ENCODE assay signal across 8 cellular contexts in genomic region chr16:28925386-28926228, GRCh38. TPM values are rescaled to one million over a fixed set of nuclear protein-coding genes. Genes with fewer than 3 reads are reported as not detected.
DNase-seq lines count a peak whose midpoint lies in the region; ATAC-seq and TF ChIP-seq lines count a peak whose summit lies in the region.

No MANE protein-coding gene starts in this region.

- H3K79me2 ChIP-seq in GM23338 (replicated peaks; ENCODE audit: insufficient read depth) (0 out of 2 replicates have a peak, but pooled peaks cover 4% of the 10 kb centered on the region), Loucy (ENCODE audit: insufficient read depth, low read length) (peaks cover 7% of the 10 kb centered on the region; the same call in 1 of the 2 replicates)

- no peaks in the 10 kb centered on the region; the same call in 1 of the 3 replicates for H3K9me3 Mint-ChIP-seq in GM23338

- H3K4me1 ChIP-seq in GM23338 (ENCODE audit: insufficient read depth) (peaks cover 10% of the 10 kb centered on the region), Loucy (ENCODE audit: insufficient read depth, low read length, poor library complexity, severe bottlenecking) (peaks cover 22% of the 10 kb centered on the region), iPS-15b (ENCODE audit: control insufficient read depth, insufficient read depth, low read length) (peaks cover 3% of the 10 kb centered on the region), skeletal muscle tissue (ENCODE audit: control insufficient read depth in 3 of 3, insufficient read depth in 3 of 3, low read length in 3 of 3) (peaks cover 7 to 13% (median 8%) of the 10 kb centered on the region in 3 donors)

- H2AFZ ChIP-seq in GM23338 (peak overlapping the region; percentile 96), Loucy (ENCODE audit: low read length) (peak overlapping the region; percentile 96)

- peaks cover 12% of the 10 kb centered on the region for H3K4me1 Mint-ChIP-seq in GM23338

- TF ChIP-seq CTCF in GM23338 (conservative IDR thresholded peaks at IDR 0.05; ENCODE audit: low read depth in 2 of 2) (no peak), Loucy (conservative IDR thresholded peaks at IDR 0.05; ENCODE audit: low read length) (no peak), astrocyte of the cerebellum (IDR thresholded peaks at IDR 0.05; ENCODE audit: low read depth, low read length, missing control alignments) (no peak)

- ATAC-seq in GM23338 (peak; percentile 52), HG03565 (IDR thresholded peaks at IDR 0.05; ENCODE audit: unreplicated experiment) (no peak)

- peak overlapping the region; percentile 96 for H3K9ac ChIP-seq in Loucy (ENCODE audit: low read depth, low read length, poor library complexity, severe bottlenecking)
- peak overlapping the region; percentile 81 for H3K9ac ChIP-seq in iPS-15b (ENCODE audit: low read depth, low read length)
- H3K9ac ChIP-seq in skeletal muscle tissue (ENCODE audit: low read depth in 1 of 3, low read length in 3 of 3), result peak overlapping the region; percentile 91 to 97 (median 93)

- peaks cover 14% of the 10 kb centered on the region for H3K27me3 Mint-ChIP-seq in GM23338 (ENCODE audit: insufficient read depth, low read depth, poor library complexity)

- peak overlapping the region; percentile 99 for H3K27ac Mint-ChIP-seq in GM23338

- in situ Hi-C loops in astrocyte of the cerebellum (cut with HindIII; ENCODE audit: low sequenced_read_pairs), result no loop called here

- H3K4me2 ChIP-seq in GM23338 (peak overlapping the region; percentile 94), Loucy (ENCODE audit: low read depth, low read length, poor library complexity, severe bottlenecking) (peak overlapping the region; percentile 89)

- H3K9me3 ChIP-seq in Loucy (ENCODE audit: insufficient read depth, low read depth, low read length), result no peaks in the 10 kb centered on the region
- no peaks in the 10 kb centered on the region for H3K9me3 ChIP-seq in iPS-15b (ENCODE audit: control insufficient read depth, insufficient read depth, low read length)
- H3K9me3 ChIP-seq in skeletal muscle tissue (ENCODE audit: control insufficient read depth in 3 of 3, low read length in 3 of 3), result no peaks in the 10 kb centered on the region

- H3K4me3 ChIP-seq in GM23338 (peak overlapping the region; percentile 98), Loucy (ENCODE audit: low read length, poor library complexity, severe bottlenecking) (peak overlapping the region; percentile 79), astrocyte of the cerebellum (ENCODE audit: low read depth, low read length) (peak overlapping the region; percentile 83), iPS-15b (ENCODE audit: low read depth, low read length) (peak overlapping the region; percentile 93), skeletal muscle tissue (ENCODE audit: low read length in 3 of 3) (peak overlapping the region; percentile 87 to 88 (median 88))

- H3K36me3 ChIP-seq in GM23338 (ENCODE audit: insufficient read depth), result no peaks in the 10 kb centered on the region
- H3K36me3 ChIP-seq in Loucy (ENCODE audit: insufficient read depth, low read length), result no peaks in the 10 kb centered on the region
- H3K36me3 ChIP-seq in iPS-15b (ENCODE audit: control insufficient read depth, insufficient read depth, low read length), result peaks cover 3% of the 10 kb centered on the region
- peaks cover 3% of the 10 kb centered on the region in 3 donors for H3K36me3 ChIP-seq in skeletal muscle tissue (ENCODE audit: control insufficient read depth in 3 of 3, insufficient read depth in 3 of 3, low read length in 3 of 3)

- H3K27me3 ChIP-seq in GM23338 (ENCODE audit: insufficient read depth), result 0 out of 2 replicates have a peak, but pooled peaks cover 3% of the 10 kb centered on the region
- H3K27me3 ChIP-seq in Loucy (ENCODE audit: insufficient read depth, low read length, poor library complexity, severe bottlenecking), result no peaks in the 10 kb centered on the region
- H3K27me3 ChIP-seq in iPS-15b (ENCODE audit: control insufficient read depth, insufficient read depth, low read length), result no peaks in the 10 kb centered on the region
- no peaks in the 10 kb centered on the region for H3K27me3 ChIP-seq in skeletal muscle tissue (ENCODE audit: control insufficient read depth in 3 of 3, insufficient read depth in 3 of 3, low read length in 3 of 3)

- H3K36me3 Mint-ChIP-seq in GM23338 (ENCODE audit: low read depth), result peaks cover 5% of the 10 kb centered on the region; the same call in 2 of the 3 replicates

- H3F3A ChIP-seq in GM23338 (replicated peaks; ENCODE audit: low read depth), result peaks cover 20% of the 10 kb centered on the region
- H3F3A ChIP-seq in Loucy (ENCODE audit: low read depth), result peaks cover 9% of the 10 kb centered on the region; the same call in 1 of the 2 replicates

- no peaks in the 10 kb centered on the region for H4K20me1 ChIP-seq in GM23338 (replicated peaks; ENCODE audit: insufficient read depth)
- peaks cover 9% of the 10 kb centered on the region for H4K20me1 ChIP-seq in Loucy (ENCODE audit: insufficient read depth, low read length, poor library complexity, severe bottlenecking)

- H3K27ac ChIP-seq in GM23338 (ENCODE audit: low read depth) (peak overlapping the region; percentile 99), skeletal muscle tissue (ENCODE audit: low read depth, low read length) (peak overlapping the region; percentile 92)

- DNase-seq in GF-D8 (lab: John Stamatoyannopoulos, UW), result peak; percentile 68
- peak; percentile 83 for DNase-seq in GM23338 (ENCODE audit: low spot score)
- DNase-seq in T-helper 2 cell, result peak; percentile 43 to 92 (median 71)
- DNase-seq in astrocyte of the cerebellum (ENCODE audit: low read depth), result no peak

- no peaks in the 10 kb centered on the region for H3K9me2 ChIP-seq in GM23338 (ENCODE audit: insufficient read depth)
- no peaks in the 10 kb centered on the region for H3K9me2 ChIP-seq in Loucy (replicated peaks; ENCODE audit: low read depth, low read length)

- H3K4me3 Mint-ChIP-seq in GM23338, result peak overlapping the region; percentile 95

RNA-seq across cellular contexts. Expression of gene RABEP2, which starts 0.6 kb away (rescaled TPM):
- 25.2 and 27.2 TPM in 2 replicates for total RNA-seq in GM23338 (2014; rRNA removed; shearing (Covaris generic))
- polyA plus RNA-seq in GM23338 (2016; fragmentation: Nextera tagmentation; extraction: Ambion mirVana), result 11.8 and 13.0 TPM in 2 replicates
- 11.0 TPM for total RNA-seq in skeletal muscle tissue

RNA-seq across cellular contexts. Expression of gene CD19, which starts 6.2 kb away (rescaled TPM):
- 0.83 TPM in 1 of 2 replicates, not detected in the other for total RNA-seq in GM23338 (2014; rRNA removed; shearing (Covaris generic))
- polyA plus RNA-seq in GM23338 (2016; fragmentation: Nextera tagmentation; extraction: Ambion mirVana), result 1.9 and 2.3 TPM in 2 replicates
- 2.1 TPM for total RNA-seq in skeletal muscle tissue

RNA-seq across cellular contexts. Expression of gene NFATC2IP, which starts 25.1 kb away (rescaled TPM):
- 64.2 and 65.4 TPM in 2 replicates for total RNA-seq in GM23338 (2014; rRNA removed; shearing (Covaris generic))
- polyA plus RNA-seq in GM23338 (2016; fragmentation: Nextera tagmentation; extraction: Ambion mirVana), result 22.8 and 23.5 TPM in 2 replicates
- 13.6 TPM for total RNA-seq in skeletal muscle tissue

RNA-seq across cellular contexts. Expression of gene ATP2A1, which starts 47.3 kb away (rescaled TPM):
- total RNA-seq in GM23338 (2014; rRNA removed; shearing (Covaris generic)), result 0.08 and 0.73 TPM in 2 replicates
- 3.2 and 4.0 TPM in 2 replicates for polyA plus RNA-seq in GM23338 (2016; fragmentation: Nextera tagmentation; extraction: Ambion mirVana)
- total RNA-seq in skeletal muscle tissue, result 502 TPM

RNA-seq across cellular contexts. Expression of gene SPNS1, which starts 49.0 kb away (rescaled TPM):
- 30.0 and 48.5 TPM in 2 replicates for total RNA-seq in GM23338 (2014; rRNA removed; shearing (Covaris generic))
- polyA plus RNA-seq in GM23338 (2016; fragmentation: Nextera tagmentation; extraction: Ambion mirVana), result 37.2 and 38.0 TPM in 2 replicates
- total RNA-seq in skeletal muscle tissue, result 18.3 TPM
